21 cellular contexts compared by ENCODE assay signal in the genomic region with DNA sequence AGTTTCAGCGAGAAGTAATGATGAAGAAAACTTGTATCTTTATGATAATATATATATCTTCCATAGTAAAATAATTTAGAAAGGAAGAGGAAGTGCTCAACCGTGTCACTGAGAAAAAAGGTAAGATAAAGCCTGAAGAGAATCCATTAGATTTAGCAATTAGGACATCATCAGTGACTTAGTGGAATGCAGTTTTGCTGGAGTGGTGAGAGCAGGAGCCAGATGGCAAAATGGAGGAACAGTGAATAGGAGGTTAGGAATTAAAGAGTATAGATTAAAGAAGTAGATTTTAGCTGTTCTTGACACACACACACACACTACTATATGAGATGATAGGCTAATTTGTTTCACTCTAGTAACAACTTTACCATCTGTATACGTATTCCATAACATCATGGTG.
DNase-seq lines count a peak whose midpoint lies in the region; ATAC-seq, FAIRE-seq and TF ChIP-seq lines count a peak whose summit lies in the region.
"Had no signal": no experiment of that assay in that cellular context is flagged by ENCODE, and none has a peak within 500 bp of the region (broad histone marks: within the 10 kb centered on the region; RNA-seq: fewer than 3 reads in every experiment).

No MANE protein-coding gene starts in this region.

- no peaks in the 10 kb centered on the region for H3K79me2 ChIP-seq in trophoblast cell (ENCODE audit: control insufficient read depth, insufficient read depth, low read length, poor library complexity)

- H3K9me3 ChIP-seq in T-helper 17 cell (ENCODE audit: control insufficient read depth, low read length, poor library complexity, severe bottlenecking), result no peaks in the 10 kb centered on the region
- H3K9me3 ChIP-seq in trophoblast cell (ENCODE audit: insufficient read depth, low read depth, low read length), result no peaks in the 10 kb centered on the region
- no peaks in the 10 kb centered on the region for H3K9me3 ChIP-seq in esophagus squamous epithelium
- no peaks in the 10 kb centered on the region for H3K9me3 ChIP-seq in kidney (ENCODE audit: control insufficient read depth in 1 of 2, low read length in 2 of 2)
- H3K9me3 ChIP-seq: A549; BLaER1 treated with 17β-estradiol and CSF1 and Interleukin-3, amounts not matched to agents 10 nM and 100 nM; Caco-2 had no signal

- H3K4me1 ChIP-seq in trophoblast cell (ENCODE audit: control insufficient read depth in 1 of 2, insufficient read depth in 2 of 2, low read length in 2 of 2) (no peaks in the 10 kb centered on the region), esophagus squamous epithelium (no peaks in the 10 kb centered on the region), kidney (ENCODE audit: control insufficient read depth in 1 of 2, insufficient read depth in 1 of 2, low read depth in 1 of 2, low read length in 2 of 2) (no peaks in the 10 kb centered on the region)
- H3K4me1 ChIP-seq: A549, Caco-2 had no signal

- no CpG with 5 or more reads among the region's 3 CpGs for WGBS in trophoblast cell (ENCODE audit: extremely low coverage, insufficient coverage, insufficient read length)
- 86 to 87% methylated on average over 3 of the region's 3 CpGs for WGBS in esophagus squamous epithelium, 2 donors

- peak; percentile 32 for FAIRE-seq in urothelium cell line (lab: Jason Lieb, UNC)
- no peak for FAIRE-seq in kidney (lab: Jason Lieb, UNC)
- FAIRE-seq: A549, D721Med, G401.6, GM12891, GM19239 had no signal

- H3K4me2 ChIP-seq in trophoblast cell (ENCODE audit: low read length), result no peak overlapping the region
- H3K4me2 ChIP-seq: A549; BLaER1 treated with 17β-estradiol and CSF1 and Interleukin-3, amounts not matched to agents 10 nM and 100 nM had no signal

- ATAC-seq in T-helper 17 cell, result no peak
- ATAC-seq: A549; CD8-positive, alpha-beta T cell had no signal

- H3K9ac ChIP-seq in trophoblast cell (ENCODE audit: low read length), result no peak overlapping the region
- no peak overlapping the region for H3K9ac ChIP-seq in kidney (ENCODE audit: low read length in 2 of 2)
- H3K9ac ChIP-seq: BLaER1 treated with 17β-estradiol and CSF1 and Interleukin-3, amounts not matched to agents 10 nM and 100 nM had no signal

- H2BK5ac ChIP-seq in trophoblast cell (ENCODE audit: low read depth, low read length, poor library complexity), result no peak overlapping the region

- no peak for TF ChIP-seq POLR2A in esophagus squamous epithelium (IDR thresholded peaks at IDR 0.05)

- no peak overlapping the region for H3K14ac ChIP-seq in trophoblast cell (ENCODE audit: low read length)

- H2AFZ ChIP-seq in trophoblast cell (ENCODE audit: insufficient read depth, low read length, poor library complexity), result no peak overlapping the region

- H2BK12ac ChIP-seq in trophoblast cell (ENCODE audit: low read length), result no peak overlapping the region

- H3K4me3 Mint-ChIP-seq in T-helper 17 cell, result no peak overlapping the region
- H3K4me3 Mint-ChIP-seq: B cell; CD4-positive, alpha-beta T cell; CD8-positive, alpha-beta T cell had no signal

- H3K4ac ChIP-seq in trophoblast cell (ENCODE audit: low read depth, low read length), result no peak overlapping the region

- intact Hi-C loops in esophagus squamous epithelium (cut with DNase I), result no loop called here
- intact Hi-C loops in kidney (cut with DNase I), result no loop called here

- no peak overlapping the region for H4K8ac ChIP-seq in trophoblast cell (ENCODE audit: low read depth, low read length)

- H3K36me3 ChIP-seq in trophoblast cell (ENCODE audit: control insufficient read depth in 1 of 2, insufficient read depth in 2 of 2, low read length in 2 of 2) (peaks cover 2 to 4% of the 10 kb centered on the region in 2 experiments), esophagus squamous epithelium (peaks cover 0 to 14% (median 0%) of the 10 kb centered on the region in 3 donors), kidney (ENCODE audit: control insufficient read depth in 1 of 2, insufficient read depth in 2 of 2, low read length in 2 of 2) (peaks cover 0 to 8% of the 10 kb centered on the region in 2 donors)

- no peak overlapping the region for H4K91ac ChIP-seq in trophoblast cell (ENCODE audit: low read depth, low read length)

- DNase-seq in T-helper 17 cell (no peak), trophoblast cell (peak; percentile 55 to 83), urothelium cell line (ENCODE audit: low spot score) (no peak), esophagus squamous epithelium (lab: John Stamatoyannopoulos, UW) (no peak), kidney (no peak)
- DNase-seq: AML-193; Caco-2; Calu3; CD4-positive, alpha-beta T cell; CD8-positive, alpha-beta T cell; DMS79 treated with DMSO at 0.1 percent for 48 hours; GF-D8 had no signal

- H3K18ac ChIP-seq in trophoblast cell (ENCODE audit: low read length), result no peak overlapping the region

- H3K27ac Mint-ChIP-seq in T-helper 17 cell, result peak overlapping the region; percentile 83
- H3K27ac Mint-ChIP-seq: B cell; CD4-positive, alpha-beta T cell; CD8-positive, alpha-beta T cell had no signal

- H2AK5ac ChIP-seq in trophoblast cell (ENCODE audit: low read length), result no peak overlapping the region

- no peaks in the 10 kb centered on the region for H3K27me3 Mint-ChIP-seq in T-helper 17 cell
- H3K27me3 Mint-ChIP-seq: B cell; CD4-positive, alpha-beta T cell had no signal

- H3K4me1 Mint-ChIP-seq in T-helper 17 cell, result no peaks in the 10 kb centered on the region

- no peak for TF ChIP-seq CTCF in esophagus squamous epithelium (IDR thresholded peaks at IDR 0.05)
- no peak for TF ChIP-seq CTCF in kidney (IDR thresholded peaks at IDR 0.05; ENCODE audit: borderline replicate concordance, extremely low read depth, insufficient read depth)

- H3K4me3 ChIP-seq in trophoblast cell (ENCODE audit: low read depth, low read length) (no peak overlapping the region), esophagus squamous epithelium (no peak overlapping the region), kidney (ENCODE audit: low read length in 2 of 2) (no peak overlapping the region)
- H3K4me3 ChIP-seq: A549; BLaER1 treated with 17β-estradiol and CSF1 and Interleukin-3, amounts not matched to agents 10 nM and 100 nM had no signal

- no peak overlapping the region for H4K12ac ChIP-seq in trophoblast cell (ENCODE audit: low read depth, low read length)

- H3K27me3 ChIP-seq in trophoblast cell (ENCODE audit: insufficient read depth, low read length) (no peaks in the 10 kb centered on the region), esophagus squamous epithelium (no peaks in the 10 kb centered on the region)
- H3K27me3 ChIP-seq: BLaER1 treated with 17β-estradiol and CSF1 and Interleukin-3, amounts not matched to agents 10 nM and 100 nM had no signal

- no peak overlapping the region for H3K27ac ChIP-seq in trophoblast cell (ENCODE audit: low read depth, low read length)
- H3K27ac ChIP-seq in esophagus squamous epithelium, result no peak overlapping the region
- no peak overlapping the region for H3K27ac ChIP-seq in kidney (ENCODE audit: low read depth in 2 of 2, low read length in 2 of 2)
- H3K27ac ChIP-seq: 22Rv1; A549; BLaER1 treated with 17β-estradiol and CSF1 and Interleukin-3, amounts not matched to agents 10 nM and 100 nM; C4-2B had no signal

- H2BK120ac ChIP-seq in trophoblast cell (ENCODE audit: insufficient read depth, low read length, poor library complexity), result no peak overlapping the region

- no peak overlapping the region for H3K23ac ChIP-seq in trophoblast cell (ENCODE audit: low read length)

- peaks cover 21% of the 10 kb centered on the region for H3K36me3 Mint-ChIP-seq in T-helper 17 cell (ENCODE audit: low read depth)

- no peaks in the 10 kb centered on the region for H3K79me1 ChIP-seq in trophoblast cell (ENCODE audit: low read length)

Comparison
In these comparisons a context has a peak if more than half of its experiments do, and no peak if none do; other contexts are left out.
1. DNase-seq: peak in trophoblast cell (2 of 2); none in T-helper 17 cell (0 of 3), urothelium cell line (single experiment), esophagus squamous epithelium (single experiment) and kidney (single experiment).